6 cellular contexts compared by ENCODE assay signal in genomic region chr21:26652891-26653290, GRCh38.
"Had no signal": no experiment of that assay in that cellular context is flagged by ENCODE, and none has a peak within 500 bp of the region (broad histone marks: within the 10 kb centered on the region; RNA-seq: fewer than 3 reads in every experiment).

No MANE protein-coding gene starts in this region.

- H3K4me3 ChIP-seq: GM23248, HAP-1 had no signal

- H3K36me3 ChIP-seq: HAP-1 had no signal

- H3K27ac ChIP-seq: GM23248 had no signal

- H3K9ac ChIP-seq: GM23248 had no signal

- H3K9me3 ChIP-seq: HAP-1 had no signal

- DNase-seq: GM23248, GOT3, H7, HFFc6, IMR-90 had no signal

- H3K4me1 ChIP-seq: HAP-1 had no signal

- H2AFZ ChIP-seq: GM23248 had no signal
